Comparison of ENCODE assay signal across 8 cellular contexts in genomic region chr7:140640727-140641531, GRCh38. TPM values are rescaled to one million over a fixed set of nuclear protein-coding genes. Genes with fewer than 3 reads are reported as not detected.
DNase-seq lines count a peak whose midpoint lies in the region; ATAC-seq and TF ChIP-seq lines count a peak whose summit lies in the region.

DENND2A (minus strand) TSS chr7:140640813; CDS start chr7:140602397, 38,416 bp downstream.

- no TSS peak for BruUV-seq in PC-3 (replicated peaks; lab: Mats Ljungman, UMichigan)

- peak within 1 kb of the TSS; percentile 84 for H3K4me2 ChIP-seq in PC-3 (ENCODE audit: low read length)

- peak within 1 kb of the TSS; percentile 74 for H3K9ac ChIP-seq in PC-3 (ENCODE audit: low read length)

- peak; percentile 61 for DNase-seq in activated effector memory CD4-positive, alpha-beta T cell treated with anti-CD3 and anti-CD28 coated beads, Interleukin-2, amount 50 U/mL, for 16 hours
- no peak for DNase-seq in activated effector memory CD4-positive, alpha-beta T cell treated with Interleukin-2 at 50 U/mL for 16 hours
- peak; percentile 48 for DNase-seq in PC-3
- DNase-seq in kidney epithelial cell (ENCODE audit: low read depth), result no peak
- DNase-seq in NOMO-1 treated with dmso at 0.1 percent for 144 hours (lab: John Stamatoyannopoulos, UW; ENCODE audit: unreplicated experiment), result no peak

- no peaks in the 10 kb centered on the region for H3K9me3 ChIP-seq in PC-3 (ENCODE audit: low read length)

- H3K27ac ChIP-seq in PC-3 (ENCODE audit: low read length), result no peak within 1 kb of the TSS
- peak within 1 kb of the TSS; percentile 69 for H3K27ac ChIP-seq in cingulate gyrus (ENCODE audit: low read depth, low read length)
- peak within 1 kb of the TSS in 17 of 21 experiments; percentile 11 to 82 (median 62) for H3K27ac ChIP-seq in skin epidermis

- peak within 1 kb of the TSS; percentile 94 for H3K4me3 ChIP-seq in PC-3 (ENCODE audit: low read length)
- H3K4me3 ChIP-seq in kidney epithelial cell (ENCODE audit: low read depth, low read length), result peak within 1 kb of the TSS; percentile 84
- H3K4me3 ChIP-seq in skin epidermis, result peak within 1 kb of the TSS; percentile 31 to 48 (median 38)

- POLR2A ChIA-PET in PC-3 (lab: Charles Lee; ENCODE audit: unreplicated experiment), result interaction anchor here (0.5 to 0.6 kb wide), 6 partner anchors 13 to 908 kb away, joined by 3 to 5 read pairs (median 4); no protein-coding TSS in a partner anchor

- H3K36me3 ChIP-seq in PC-3 (ENCODE audit: low read depth, low read length) (no peaks in the 10 kb centered on the region), kidney epithelial cell (ENCODE audit: control insufficient read depth, insufficient read depth, low read length) (no peaks in the 10 kb centered on the region)

- ATAC-seq in PC-3 (peak; percentile 66), HG03175 (IDR thresholded peaks at IDR 0.05; ENCODE audit: unreplicated experiment) (no peak)

- intact Hi-C loops in PC-3 (cut with micrococcal nuclease), result no loop called here

- H3K9me2 ChIP-seq in PC-3 (replicated peaks; ENCODE audit: low read length), result no peaks in the 10 kb centered on the region

- H3F3A ChIP-seq in PC-3 (ENCODE audit: low read length, unreplicated experiment), result no peaks in the 10 kb centered on the region

- peaks cover 15% of the 10 kb centered on the region; the same call in 1 of the 2 replicates for H3K4me1 ChIP-seq in PC-3 (ENCODE audit: insufficient read depth, low read length)

- H2AFZ ChIP-seq in PC-3 (ENCODE audit: low read length), result peak within 1 kb of the TSS; percentile 86

- H3K27me3 ChIP-seq in PC-3 (ENCODE audit: low read length) (no peaks in the 10 kb centered on the region), kidney epithelial cell (ENCODE audit: control insufficient read depth, insufficient read depth, low read length) (peaks cover 2% of the 10 kb centered on the region)

- H4K20me1 ChIP-seq in PC-3 (ENCODE audit: low read length), result no peaks in the 10 kb centered on the region

- TF ChIP-seq CTCF in PC-3 (conservative IDR thresholded peaks at IDR 0.05; ENCODE audit: low read depth, low read length) (no peak), kidney epithelial cell (IDR thresholded peaks at IDR 0.05; ENCODE audit: insufficient read depth, low read length, poor library complexity, severe bottlenecking) (no peak)

- CTCF ChIA-PET in PC-3 (lab: Charles Lee), result no interaction called here

- H3K79me2 ChIP-seq in PC-3 (ENCODE audit: low read length), result peaks cover 30% of the 10 kb centered on the region

RNA-seq across cellular contexts. Expression of gene DENND2A, which starts in this region (rescaled TPM):
- total RNA-seq in PC-3 (2014; rRNA removed), result 8.9 and 10.6 TPM in 2 replicates
- total RNA-seq in kidney epithelial cell, result 11.2 and 14.8 TPM in 2 replicates

Comparison
In these comparisons a context has a peak if more than half of its experiments do, and no peak if none do; other contexts are left out.
1. DNase-seq: peak in activated effector memory CD4-positive, alpha-beta T cell treated with anti-CD3 and anti-CD28 coated beads, Interleukin-2, amount 50 U/mL, for 16 hours (single experiment) and PC-3 (single experiment); none in activated effector memory CD4-positive, alpha-beta T cell treated with Interleukin-2 at 50 U/mL for 16 hours (single experiment), kidney epithelial cell (single experiment) and NOMO-1 treated with dmso at 0.1 percent for 144 hours (single experiment).
2. H3K4me3 ChIP-seq: peak in every context shown above with its lines; median percentile 94 in PC-3; 84 in kidney epithelial cell; 38 in skin epidermis.